ENCODE assay signal across 13 cellular contexts in genomic region chr12:85834378-85834777, GRCh38. TPM values are rescaled to one million over a fixed set of nuclear protein-coding genes. Genes with fewer than 3 reads are reported as not detected.
A peak's percentile ranks its signal among the peaks of the same experiment; 100 is the strongest.
DNase-seq lines count a peak whose midpoint lies in the region; ATAC-seq and TF ChIP-seq lines count a peak whose summit lies in the region.
"Had no signal": no experiment of that assay in that cellular context is flagged by ENCODE, and none has a peak within 500 bp of the region (broad histone marks: within the 10 kb centered on the region; RNA-seq: fewer than 3 reads in every experiment).

No MANE protein-coding gene starts in this region.

- no peaks in the 10 kb centered on the region for H3K36me3 ChIP-seq in heart left ventricle
- no peaks in the 10 kb centered on the region for H3K36me3 ChIP-seq in upper lobe of right lung

- intact Hi-C loops in heart left ventricle (cut with DNase I) = loop anchor here in 1 of 10 donors (10.0 kb wide), 1 partner anchor 120 kb away; no protein-coding TSS in a partner anchor
- intact Hi-C loops in Right ventricle myocardium inferior (cut with DNase I) = no loop called here
- intact Hi-C loops in upper lobe of right lung (cut with DNase I) = no loop called here

- TF ChIP-seq POLR2A in heart left ventricle (IDR thresholded peaks at IDR 0.05) = no peak

- H3K27ac ChIP-seq in heart left ventricle (peak overlapping the region in 9 of 12 donors; percentile 78 to 88 (median 83)), upper lobe of right lung (peak overlapping the region; percentile 84)
- H3K27ac ChIP-seq: KMS-11, testis had no signal

- H3K4me3 ChIP-seq in heart left ventricle (peak overlapping the region in 11 of 12 donors; percentile 43 to 76 (median 64)), upper lobe of right lung (peak overlapping the region; percentile 59)
- H3K4me3 ChIP-seq: testis had no signal

- 22 to 35% (median 24%) methylated on average over 2 of the region's 2 CpGs for WGBS in heart left ventricle, 4 donors

- H3K9me3 ChIP-seq in heart left ventricle (no peaks in the 10 kb centered on the region), upper lobe of right lung (no peaks in the 10 kb centered on the region)
- H3K9me3 ChIP-seq: Caco-2, testis had no signal

- H3K27me3 ChIP-seq in heart left ventricle = no peaks in the 10 kb centered on the region
- no peaks in the 10 kb centered on the region for H3K27me3 ChIP-seq in upper lobe of right lung
- H3K27me3 ChIP-seq: testis had no signal

- ATAC-seq in heart left ventricle = no peak
- ATAC-seq in Right ventricle myocardium inferior = no peak
- no peak for ATAC-seq in upper lobe of right lung
- no peak for ATAC-seq in HG02870 (IDR thresholded peaks at IDR 0.05; ENCODE audit: unreplicated experiment)
- ATAC-seq: effector memory CD8-positive, alpha-beta T cell had no signal

- TF ChIP-seq CTCF in heart left ventricle (IDR thresholded peaks at IDR 0.05) = no peak
- TF ChIP-seq CTCF in upper lobe of right lung (IDR thresholded peaks at IDR 0.05) = no peak

- H3K4me1 ChIP-seq in heart left ventricle (peaks cover 0 to 39% (median 14%) of the 10 kb centered on the region in 12 donors), upper lobe of right lung (no peaks in the 10 kb centered on the region)
- H3K4me1 ChIP-seq: testis had no signal

- DNase-seq in heart left ventricle (no peak), Right ventricle myocardium inferior (ENCODE audit: missing footprints) (no peak), dedifferentiated amniotic fluid mesenchymal stem cell (ENCODE audit: extremely low spot score) (peak; percentile 61), medulla oblongata (ENCODE audit: extremely low spot score) (peak; percentile 2), upper lobe of right lung (no peak), NCI-H446 treated with DMSO at 0.1 percent for 48 hours (lab: John Stamatoyannopoulos, UW) (no peak)
- no peak for DNase-seq in stimulated activated CD4-positive, alpha-beta T cell treated with anti-CD3 and anti-CD28 coated beads, Interleukin-4, amount 100 ng/mL, for 24 hours
- DNase-seq: Caco-2; effector memory CD8-positive, alpha-beta T cell; NCI-H1930; testis had no signal

RNA-seq across cellular contexts. Expression of gene RASSF9, which starts 1.8 kb away (rescaled TPM):
- total RNA-seq in heart left ventricle = 10 to 100 TPM in 2 of 9 donors, 1 to 10 TPM in 7; 3.1 to 11.5 (median 5.8) TPM
- 1 to 10 TPM in 1 of 2 donors, under 1 TPM in 1; 0.95 to 1.4 TPM for polyA plus RNA-seq in heart left ventricle
- total RNA-seq in Right ventricle myocardium inferior = 6.2 TPM
- total RNA-seq in upper lobe of right lung = 7.9 TPM

RNA-seq across cellular contexts. Expression of gene NTS, which starts 39.7 kb away (rescaled TPM):
- total RNA-seq in heart left ventricle (under 1 TPM in 3 of 9 donors, not detected in 6; 0.24 to 0.79 (median 0.68) TPM), Right ventricle myocardium inferior (not detected), upper lobe of right lung (0.32 TPM)
- under 1 TPM in 1 of 2 donors, not detected in 1; 0.07 TPM for polyA plus RNA-seq in heart left ventricle
- total RNA-seq: Caco-2, testis had no signal

Comparison
In these comparisons a context has a peak if more than half of its experiments do, and no peak if none do; other contexts are left out.
1. DNase-seq: peak in dedifferentiated amniotic fluid mesenchymal stem cell (single experiment) and medulla oblongata (single experiment); none in heart left ventricle (0 of 5), Right ventricle myocardium inferior (single experiment), upper lobe of right lung (single experiment), NCI-H446 treated with DMSO at 0.1 percent for 48 hours (single experiment) and stimulated activated CD4-positive, alpha-beta T cell treated with anti-CD3 and anti-CD28 coated beads, Interleukin-4, amount 100 ng/mL, for 24 hours (single experiment).